ENCODE assay signal across 29 cellular contexts in genomic region chrX:48473718-48473990, GRCh38. TPM values are rescaled to one million over a fixed set of nuclear protein-coding genes. Genes with fewer than 3 reads are reported as not detected.
DNase-seq lines count a peak whose midpoint lies in the region; TF ChIP-seq lines count a peak whose summit lies in the region.
"Had no signal": no experiment of that assay in that cellular context is flagged by ENCODE, and none has a peak within 500 bp of the region (broad histone marks: within the 10 kb centered on the region; RNA-seq: fewer than 3 reads in every experiment).

No MANE protein-coding gene starts in this region.

- CTCF ChIA-PET in RWPE1 (lab: Yijun Ruan, JAX), result interaction anchor here (0.6 kb wide), 1 partner anchor 413 kb away, joined by 3 read pairs; no protein-coding TSS in a partner anchor

- POLR2A ChIA-PET in RWPE1 (lab: Yijun Ruan, JAX; ENCODE audit: low non-redundant PET), result no interaction called here

- TF ChIP-seq CTCF in RWPE1 (conservative IDR thresholded peaks at IDR 0.05; ENCODE audit: low read depth), result no peak
- no peak for TF ChIP-seq CTCF in endothelial cell (IDR thresholded peaks at IDR 0.05; ENCODE audit: unreplicated experiment)

- H3K36me3 ChIP-seq in ES-I3 (ENCODE audit: insufficient read depth, low read length) (no peaks in the 10 kb centered on the region), neuronal stem cell (replicated peaks in 1 of 2; ENCODE audit: control insufficient read depth in 2 of 2, insufficient read depth in 2 of 2, low read length in 2 of 2) (no peaks in the 10 kb centered on the region)
- H3K36me3 ChIP-seq: heart left ventricle, vagina had no signal

- peaks cover 9% of the 10 kb centered on the region for H3K36me3 Mint-ChIP-seq in endothelial cell (ENCODE audit: low read depth, unreplicated experiment)

- H4K91ac ChIP-seq in neuronal stem cell (ENCODE audit: low read depth, low read length, poor library complexity), result no peak overlapping the region

- H2BK120ac ChIP-seq in neuronal stem cell (ENCODE audit: low read depth, low read length), result no peak overlapping the region

- H3K9ac ChIP-seq in ES-I3 (ENCODE audit: low read depth, low read length) (peak overlapping the region; percentile 29; the same call in 1 of the 2 replicates), neuronal stem cell (ENCODE audit: low read depth, low read length, poor library complexity) (no peak overlapping the region)

- H3K27me3 ChIP-seq in neuronal stem cell (ENCODE audit: control insufficient read depth in 3 of 3, insufficient read depth in 3 of 3, low read depth in 1 of 3, low read length in 3 of 3), result no peaks in the 10 kb centered on the region
- H3K27me3 ChIP-seq: foreskin keratinocyte, SJSA1, testis, vagina had no signal

- H3K9me3 ChIP-seq in ES-I3 (ENCODE audit: control insufficient read depth, insufficient read depth, low read length) (no peaks in the 10 kb centered on the region), neuronal stem cell (replicated peaks in 1 of 2; ENCODE audit: control insufficient read depth in 2 of 2, insufficient read depth in 1 of 2, low read depth in 1 of 2, low read length in 2 of 2) (no peaks in the 10 kb centered on the region)
- H3K9me3 ChIP-seq: esophagus muscularis mucosa, heart left ventricle, SJSA1, testis, vagina had no signal

- no peak overlapping the region for H3K4me2 ChIP-seq in neuronal stem cell (ENCODE audit: insufficient read depth, low read length, poor library complexity, severe bottlenecking)
- H3K4me2 ChIP-seq: smooth muscle cell had no signal

- no peak overlapping the region for H2BK15ac ChIP-seq in neuronal stem cell (ENCODE audit: low read length)

- no peak overlapping the region for H3K14ac ChIP-seq in neuronal stem cell (ENCODE audit: low read length)

- H3K27ac Mint-ChIP-seq in endothelial cell (ENCODE audit: unreplicated experiment), result peak overlapping the region; percentile 48
- H3K27ac Mint-ChIP-seq: B cell; IgD-negative memory B cell; natural killer cell treated with Interleukin-12 subunit alpha and Interleukin-12 subunit beta and Interleukin-15 and Interleukin-18, amount 100 ng/mL, for 72 hours had no signal

- H3K4me3 ChIP-seq in neuronal stem cell (ENCODE audit: low read length in 2 of 2), result no peak overlapping the region
- H3K4me3 ChIP-seq: esophagus muscularis mucosa, heart left ventricle, SJSA1, smooth muscle cell, testis, vagina had no signal

- peaks cover 19% of the 10 kb centered on the region for H3K4me1 ChIP-seq in ES-I3 (ENCODE audit: insufficient read depth, low read length)
- peaks cover 9 to 10% of the 10 kb centered on the region in 2 donors for H3K4me1 ChIP-seq in neuronal stem cell (ENCODE audit: control insufficient read depth in 2 of 2, insufficient read depth in 1 of 2, low read depth in 1 of 2, low read length in 2 of 2)

- peaks cover 7% of the 10 kb centered on the region for H3K27me3 Mint-ChIP-seq in endothelial cell (ENCODE audit: unreplicated experiment)
- H3K27me3 Mint-ChIP-seq: activated CD8-positive, alpha-beta memory T cell treated with anti-CD3 and anti-CD28 coated beads, Interleukin-2, amount 10 ng/mL, durations not matched to agents 7 days and 5 days; activated naive CD8-positive, alpha-beta T cell treated with anti-CD3 and anti-CD28 coated beads, Interleukin-2, amount 10 ng/mL, durations not matched to agents 7 days and 5 days; B cell had no signal

- H2AK5ac ChIP-seq in neuronal stem cell (ENCODE audit: low read depth, low read length), result no peak overlapping the region

- H3K23ac ChIP-seq in neuronal stem cell (ENCODE audit: low read depth, low read length, poor library complexity), result no peak overlapping the region

- H4K8ac ChIP-seq in neuronal stem cell (ENCODE audit: low read depth, low read length), result no peak overlapping the region

- no peaks in the 10 kb centered on the region for H3K9me3 Mint-ChIP-seq in endothelial cell (ENCODE audit: unreplicated experiment)
- H3K9me3 Mint-ChIP-seq: activated naive CD8-positive, alpha-beta T cell treated with anti-CD3 and anti-CD28 coated beads, Interleukin-2, amount 10 ng/mL, durations not matched to agents 7 days and 5 days; IgD-negative memory B cell; natural killer cell treated with Interleukin-12 subunit alpha and Interleukin-12 subunit beta and Interleukin-15 and Interleukin-18, amount 100 ng/mL, for 72 hours had no signal

- H3K4me1 Mint-ChIP-seq in endothelial cell (ENCODE audit: unreplicated experiment), result peaks cover 44% of the 10 kb centered on the region

- H3K4me3 Mint-ChIP-seq in endothelial cell (ENCODE audit: unreplicated experiment), result no peak overlapping the region
- H3K4me3 Mint-ChIP-seq: activated CD8-positive, alpha-beta memory T cell treated with anti-CD3 and anti-CD28 coated beads, Interleukin-2, amount 10 ng/mL, durations not matched to agents 7 days and 5 days; natural killer cell treated with Interleukin-12 subunit alpha and Interleukin-12 subunit beta and Interleukin-15 and Interleukin-18, amount 100 ng/mL, for 72 hours had no signal

- H3K4ac ChIP-seq in neuronal stem cell (ENCODE audit: low read length), result no peak overlapping the region

- H3K27ac ChIP-seq in RWPE1 (peak overlapping the region; percentile 21), neuronal stem cell (replicated peaks; ENCODE audit: low read length) (peak overlapping the region; percentile 74)
- H3K27ac ChIP-seq: esophagus muscularis mucosa, foreskin keratinocyte, heart left ventricle, SJSA1, vagina had no signal

- H3K79me1 ChIP-seq in neuronal stem cell (ENCODE audit: low read depth, low read length), result no peaks in the 10 kb centered on the region

- no peak overlapping the region for H3K18ac ChIP-seq in neuronal stem cell (ENCODE audit: low read length)

- no peak for DNase-seq in RWPE1 (ENCODE audit: low spot score)
- no peak for DNase-seq in endothelial cell (ENCODE audit: low spot score)
- no peak for DNase-seq in neuronal stem cell (ENCODE audit: low spot score)
- no peak for DNase-seq in NCI-H187 treated with DMSO at 0.1 percent for 48 hours (lab: John Stamatoyannopoulos, UW)
- DNase-seq in SW 1271 (lab: John Stamatoyannopoulos, UW), result no peak
- DNase-seq in NCI-H524 (lab: John Stamatoyannopoulos, UW), result no peak
- DNase-seq in stimulated activated CD4-positive, alpha-beta T cell treated with anti-CD3 and anti-CD28 coated beads, Interleukin-4, amount 100 ng/mL, for 4 hours, result no peak
- DNase-seq: activated CD4-positive, alpha-beta T cell treated with anti-CD3 and anti-CD28 coated beads, Interleukin-2, amount 50 U/mL, for 4 hours; activated gamma-delta T cell treated with Interleukin-2 at 50 U/mL for 16 hours; activated naive CD8-positive, alpha-beta T cell treated with anti-CD3 and anti-CD28 coated beads, Interleukin-2, amount 10 ng/mL, durations not matched to agents 7 days and 5 days; activated T-cell treated with anti-CD3 and anti-CD28 coated beads, Interleukin-2, amount 50 U/mL, for 48 hours; aorta; cortex of kidney; DMS 273 treated with DMSO at 0.1 percent for 48 hours; foreskin keratinocyte; heart left ventricle; NCI-H446 treated with DMSO at 0.1 percent for 48 hours; stimulated activated CD4-positive, alpha-beta T cell treated with anti-CD3 and anti-CD28 coated beads, Interleukin-1b, Interleukin-23, amount 100 ng/mL, for 48 hours; stimulated activated naive CD8-positive, alpha-beta T cell treated with anti-CD3 and anti-CD28 coated beads, Interleukin-15, Interleukin-2, amounts not matched to agents 100 U/mL and 50 U/mL, for 24 hours; testis had no signal

- H2BK5ac ChIP-seq in neuronal stem cell (ENCODE audit: low read length), result no peak overlapping the region

- H2BK12ac ChIP-seq in neuronal stem cell (ENCODE audit: low read length), result no peak overlapping the region

- WGBS in neuronal stem cell (ENCODE audit: extremely low coverage in 2 of 2, insufficient read length in 2 of 2, insufficient replicate concordance in 1 of 2), 2 donors, result no CpG with 5 or more reads among the region's 8 CpGs

- peak overlapping the region; percentile 56 for H2AFZ ChIP-seq in neuronal stem cell (ENCODE audit: low read length)

RNA-seq across cellular contexts. Expression of gene FTSJ1, which starts 2.3 kb away (rescaled TPM):
- total RNA-seq in endothelial cell (ENCODE audit: unreplicated experiment), result 38.4 TPM
- polyA plus RNA-seq in neuronal stem cell (2013, experiment 1 of 2), result 30.5 TPM
- polyA plus RNA-seq in neuronal stem cell (2013, experiment 2 of 2), result 30.8 TPM

RNA-seq across cellular contexts. Expression of gene SLC38A5, which starts 3.6 kb away (rescaled TPM):
- total RNA-seq in endothelial cell (ENCODE audit: unreplicated experiment), result 21.7 TPM
- polyA plus RNA-seq in neuronal stem cell (2013, experiment 1 of 2), result 3.7 TPM
- 4.0 TPM for polyA plus RNA-seq in neuronal stem cell (2013, experiment 2 of 2)

RNA-seq across cellular contexts. Expression of gene PORCN, which starts 35.1 kb away (rescaled TPM):
- total RNA-seq in endothelial cell (ENCODE audit: unreplicated experiment), result 9.4 TPM
- 12.1 TPM for polyA plus RNA-seq in neuronal stem cell (2013, experiment 1 of 2)
- polyA plus RNA-seq in neuronal stem cell (2013, experiment 2 of 2), result 11.9 TPM

RNA-seq across cellular contexts. Expression of gene EBP, which starts 48.0 kb away (rescaled TPM):
- 66.0 TPM for total RNA-seq in endothelial cell (ENCODE audit: unreplicated experiment)
- 106 TPM for polyA plus RNA-seq in neuronal stem cell (2013, experiment 1 of 2)
- 101 TPM for polyA plus RNA-seq in neuronal stem cell (2013, experiment 2 of 2)
